20 cellular contexts compared by ENCODE assay signal in genomic region chr16:82280867-82281266, GRCh38.
DNase-seq lines count a peak whose midpoint lies in the region; ATAC-seq, FAIRE-seq and TF ChIP-seq lines count a peak whose summit lies in the region.
"Had no signal": no experiment of that assay in that cellular context is flagged by ENCODE, and none has a peak within 500 bp of the region (broad histone marks: within the 10 kb centered on the region; RNA-seq: fewer than 3 reads in every experiment).

No MANE protein-coding gene starts in this region.

- ATAC-seq in Right ventricle myocardium superior (ENCODE audit: poor library complexity): peak; percentile 27
- ATAC-seq in HG03432 (IDR thresholded peaks at IDR 0.05; ENCODE audit: unreplicated experiment): peak; percentile 50
- peak; percentile 65 to 68 for ATAC-seq in stimulated activated naive B cell treated with anti-CD40 and anti-IgM and Interleukin-4, amounts not matched to agents 10 μg/mL and 1 μg/mL and 100 μg/mL, for 72 hours (replicated peaks)
- ATAC-seq: HCT116, K562 had no signal

- peak overlapping the region in 1 of 2 donors; percentile 79 for H3K27ac ChIP-seq in right atrium auricular region
- H3K27ac ChIP-seq in ascending aorta: peak overlapping the region; percentile 46 to 73
- no peak overlapping the region for H3K27ac ChIP-seq in substantia nigra (ENCODE audit: low read depth, low read length, poor library complexity, severe bottlenecking)
- H3K27ac ChIP-seq: BLaER1 treated with 17β-estradiol and CSF1 and Interleukin-3, amounts not matched to agents 10 nM and 100 nM; GM23248 had no signal

- no peak for TF ChIP-seq CTCF in right atrium auricular region (IDR thresholded peaks at IDR 0.05)
- TF ChIP-seq CTCF in ascending aorta (IDR thresholded peaks at IDR 0.05): no peak

- no peaks in the 10 kb centered on the region for H3K27me3 ChIP-seq in right atrium auricular region
- H3K27me3 ChIP-seq in ascending aorta: no peaks in the 10 kb centered on the region
- H3K27me3 ChIP-seq: BLaER1 treated with 17β-estradiol and CSF1 and Interleukin-3, amounts not matched to agents 10 nM and 100 nM had no signal

- H3K9me3 Mint-ChIP-seq in stimulated activated naive B cell treated with anti-CD40 and anti-IgM and Interleukin-4, amounts not matched to agents 10 μg/mL and 1 μg/mL and 100 μg/mL, for 72 hours: peaks cover 2 to 4% of the 10 kb centered on the region in 2 donors

- H3K4me3 ChIP-seq in right atrium auricular region: no peak overlapping the region
- H3K4me3 ChIP-seq in ascending aorta: no peak overlapping the region
- H3K4me3 ChIP-seq: BLaER1 treated with 17β-estradiol and CSF1 and Interleukin-3, amounts not matched to agents 10 nM and 100 nM; GM23248; K562 had no signal

- peaks cover 0 to 15% of the 10 kb centered on the region in 2 donors for H3K4me1 ChIP-seq in right atrium auricular region
- peaks cover 0 to 22% of the 10 kb centered on the region in 2 donors for H3K4me1 ChIP-seq in ascending aorta

- H3K9me3 ChIP-seq in right atrium auricular region: no peaks in the 10 kb centered on the region
- H3K9me3 ChIP-seq in ascending aorta: no peaks in the 10 kb centered on the region

- no peaks in the 10 kb centered on the region for H3K36me3 ChIP-seq in right atrium auricular region
- H3K36me3 ChIP-seq in ascending aorta: no peaks in the 10 kb centered on the region
- H3K36me3 ChIP-seq: BLaER1 treated with 17β-estradiol and CSF1 and Interleukin-3, amounts not matched to agents 10 nM and 100 nM had no signal

- intact Hi-C loops in Right ventricle myocardium superior (cut with DNase I): no loop called here
- intact Hi-C loops in ascending aorta (cut with DNase I): loop anchor here (2.0 kb wide), 1 partner anchor 36 kb away; no protein-coding TSS in a partner anchor

- peaks cover 0 to 8% of the 10 kb centered on the region in 2 donors for H3K4me1 Mint-ChIP-seq in stimulated activated naive B cell treated with anti-CD40 and anti-IgM and Interleukin-4, amounts not matched to agents 10 μg/mL and 1 μg/mL and 100 μg/mL, for 72 hours

- no peak overlapping the region for H3K4me3 Mint-ChIP-seq in stimulated activated naive B cell treated with anti-CD40 and anti-IgM and Interleukin-4, amounts not matched to agents 10 μg/mL and 1 μg/mL and 100 μg/mL, for 72 hours

- DNase-seq in Right ventricle myocardium superior (no peak), right atrium auricular region (ENCODE audit: low spot score) (no peak), ascending aorta (ENCODE audit: low spot score in 2 of 2) (no peak), substantia nigra (lab: John Stamatoyannopoulos, UW) (no peak), GF-D8 (lab: John Stamatoyannopoulos, UW) (no peak), RCC 7860 (ENCODE audit: low spot score) (no peak)
- DNase-seq in stimulated activated naive B cell treated with anti-CD40 and anti-IgM and Interleukin-4, amounts not matched to agents 10 μg/mL and 1 μg/mL and 100 μg/mL, for 72 hours: no peak
- DNase-seq: 8988T, DMS 273 treated with DMSO at 0.1 percent for 48 hours, GM23248, NCI-H1105 treated with DMSO at 0.1 percent for 48 hours, NCI-H187 treated with DMSO at 0.1 percent for 48 hours, NCI-H2171, NCI-H446 treated with DMSO at 0.1 percent for 48 hours, NCI-H82 had no signal

- no peaks in the 10 kb centered on the region for H3K36me3 Mint-ChIP-seq in stimulated activated naive B cell treated with anti-CD40 and anti-IgM and Interleukin-4, amounts not matched to agents 10 μg/mL and 1 μg/mL and 100 μg/mL, for 72 hours

- H3K27ac Mint-ChIP-seq in stimulated activated naive B cell treated with anti-CD40 and anti-IgM and Interleukin-4, amounts not matched to agents 10 μg/mL and 1 μg/mL and 100 μg/mL, for 72 hours: no peak overlapping the region

- H3K27me3 Mint-ChIP-seq in stimulated activated naive B cell treated with anti-CD40 and anti-IgM and Interleukin-4, amounts not matched to agents 10 μg/mL and 1 μg/mL and 100 μg/mL, for 72 hours: peaks cover 0 to 7% of the 10 kb centered on the region in 2 donors

- FAIRE-seq in RCC 7860 (lab: Jason Lieb, UNC): no peak
- FAIRE-seq: GM18507, K562 had no signal
